Comparison of ENCODE assay signal across 1 cellular context in the genomic region with DNA sequence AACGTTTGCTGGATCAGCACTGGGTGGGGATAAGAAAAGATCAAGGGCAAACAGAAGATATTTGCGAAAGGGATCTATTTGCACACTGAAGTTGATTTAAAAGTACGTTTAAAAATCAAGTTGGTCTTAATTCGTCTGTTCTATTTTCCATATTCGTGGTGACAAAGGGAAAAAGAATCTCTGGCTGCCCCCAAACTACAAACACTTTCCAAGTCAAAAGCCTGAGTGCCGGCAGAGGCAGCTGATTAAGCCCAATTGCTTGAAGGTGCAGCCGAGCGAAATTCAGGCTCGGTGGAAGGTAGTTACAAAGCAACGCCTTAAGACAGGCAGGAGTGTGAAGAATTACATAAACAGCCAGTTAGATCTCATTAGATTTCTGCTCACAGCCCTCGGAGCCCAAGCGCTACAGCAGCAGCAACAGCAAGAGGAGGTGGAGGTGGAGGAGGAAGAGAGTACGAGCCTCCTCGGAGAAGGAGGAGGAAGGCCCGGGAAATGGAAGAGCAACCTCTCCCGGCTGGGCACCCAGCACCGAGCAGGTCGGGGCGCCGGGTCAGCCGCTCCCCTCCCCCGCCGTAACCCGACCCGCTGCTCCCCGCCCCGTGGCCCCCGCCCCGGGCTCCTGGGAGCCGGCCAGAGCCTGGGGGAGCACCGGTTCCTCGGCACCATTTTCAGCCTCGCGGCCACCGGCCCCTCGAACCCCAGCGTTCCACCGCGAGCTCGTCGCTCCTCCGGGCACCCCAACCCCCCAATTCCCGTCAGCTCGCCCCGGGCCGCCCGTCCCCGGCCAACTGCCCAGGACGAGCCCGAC.
TF ChIP-seq lines count a peak whose summit lies in the region.

No MANE protein-coding gene starts in this region.

TF ChIP-seq in K562, 482 proteins besides CTCF, POLR2A, EP300 and RAD21 (continued from another document and continues in another):
- TF ChIP-seq CHD2 (IDR thresholded peaks at IDR 0.05; ENCODE audit: low read depth, low read length): peak; percentile 11; the same call in 1 of the 2 replicates
- peak; percentile 0 for TF ChIP-seq MAFK (IDR thresholded peaks at IDR 0.05; ENCODE audit: low read length)
- TF ChIP-seq BHLHE40 (IDR thresholded peaks at IDR 0.05; ENCODE audit: low read length): no peak
- no peak for TF ChIP-seq SLC30A9 (CRISPR knock-in tag; IDR thresholded peaks at IDR 0.05)
- peak; percentile 75 for TF ChIP-seq CCNT2 (IDR thresholded peaks at IDR 0.05; ENCODE audit: borderline replicate concordance, extremely low read depth, insufficient read length, low read depth, low read length)
- TF ChIP-seq TAF9B (IDR thresholded peaks at IDR 0.05; ENCODE audit: partially characterized antibody): no peak
- TF ChIP-seq BCOR (IDR thresholded peaks at IDR 0.05): peak; percentile 21; the same call in 1 of the 2 replicates
- TF ChIP-seq, protein P1, sequence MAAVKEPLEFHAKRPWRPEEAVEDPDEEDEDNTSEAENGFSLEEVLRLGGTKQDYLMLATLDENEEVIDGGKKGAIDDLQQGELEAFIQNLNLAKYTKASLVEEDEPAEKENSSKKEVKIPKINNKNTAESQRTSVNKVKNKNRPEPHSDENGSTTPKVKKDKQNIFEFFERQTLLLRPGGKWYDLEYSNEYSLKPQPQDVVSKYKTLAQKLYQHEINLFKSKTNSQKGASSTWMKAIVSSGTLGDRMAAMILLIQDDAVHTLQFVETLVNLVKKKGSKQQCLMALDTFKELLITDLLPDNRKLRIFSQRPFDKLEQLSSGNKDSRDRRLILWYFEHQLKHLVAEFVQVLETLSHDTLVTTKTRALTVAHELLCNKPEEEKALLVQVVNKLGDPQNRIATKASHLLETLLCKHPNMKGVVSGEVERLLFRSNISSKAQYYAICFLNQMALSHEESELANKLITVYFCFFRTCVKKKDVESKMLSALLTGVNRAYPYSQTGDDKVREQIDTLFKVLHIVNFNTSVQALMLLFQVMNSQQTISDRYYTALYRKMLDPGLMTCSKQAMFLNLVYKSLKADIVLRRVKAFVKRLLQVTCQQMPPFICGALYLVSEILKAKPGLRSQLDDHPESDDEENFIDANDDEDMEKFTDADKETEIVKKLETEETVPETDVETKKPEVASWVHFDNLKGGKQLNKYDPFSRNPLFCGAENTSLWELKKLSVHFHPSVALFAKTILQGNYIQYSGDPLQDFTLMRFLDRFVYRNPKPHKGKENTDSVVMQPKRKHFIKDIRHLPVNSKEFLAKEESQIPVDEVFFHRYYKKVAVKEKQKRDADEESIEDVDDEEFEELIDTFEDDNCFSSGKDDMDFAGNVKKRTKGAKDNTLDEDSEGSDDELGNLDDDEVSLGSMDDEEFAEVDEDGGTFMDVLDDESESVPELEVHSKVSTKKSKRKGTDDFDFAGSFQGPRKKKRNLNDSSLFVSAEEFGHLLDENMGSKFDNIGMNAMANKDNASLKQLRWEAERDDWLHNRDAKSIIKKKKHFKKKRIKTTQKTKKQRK (IDR thresholded peaks at IDR 0.05; ENCODE audit: borderline replicate concordance, low read depth, low read length): no peak
- no peak for TF ChIP-seq HNRNPK (IDR thresholded peaks at IDR 0.05; ENCODE audit: low read depth, low read length, poor library complexity, severe bottlenecking)
- TF ChIP-seq RFX1 (IDR thresholded peaks at IDR 0.05): no peak
- TF ChIP-seq PTBP1 (IDR thresholded peaks at IDR 0.05; ENCODE audit: low read depth, low read length): no peak
- TF ChIP-seq ZNF197 (CRISPR knock-in tag; IDR thresholded peaks at IDR 0.05; ENCODE audit: low read depth): peak; percentile 3; the same call in 1 of the 2 replicates
- TF ChIP-seq NFIC (IDR thresholded peaks at IDR 0.05): peak; percentile 63; the same call in 1 of the 2 replicates
- no peak for TF ChIP-seq ZNF174 (CRISPR knock-in tag; IDR thresholded peaks at IDR 0.05)
- TF ChIP-seq SIN3A (IDR thresholded peaks at IDR 0.05; ENCODE audit: borderline replicate concordance in 2 of 2, control insufficient read depth in 1 of 2, low read depth in 2 of 2, low read length in 2 of 2): peak in 1 of 2 experiments; percentile 26; a peak in 1 of 4 replicates
- TF ChIP-seq MYC (IDR thresholded peaks at IDR 0.05; ENCODE audit: low read depth, low read length): no peak; the same call in 1 of the 2 replicates
- no peak for TF ChIP-seq MYC (CRISPR knock-in tag; IDR thresholded peaks at IDR 0.05; ENCODE audit: borderline replicate concordance, low read depth)
- no peak for TF ChIP-seq NFYB (IDR thresholded peaks at IDR 0.05; ENCODE audit: extremely low read depth, insufficient read length)
- TF ChIP-seq MXI1 (IDR thresholded peaks at IDR 0.05; ENCODE audit: low read depth, low read length): no peak
- TF ChIP-seq, protein P2, sequence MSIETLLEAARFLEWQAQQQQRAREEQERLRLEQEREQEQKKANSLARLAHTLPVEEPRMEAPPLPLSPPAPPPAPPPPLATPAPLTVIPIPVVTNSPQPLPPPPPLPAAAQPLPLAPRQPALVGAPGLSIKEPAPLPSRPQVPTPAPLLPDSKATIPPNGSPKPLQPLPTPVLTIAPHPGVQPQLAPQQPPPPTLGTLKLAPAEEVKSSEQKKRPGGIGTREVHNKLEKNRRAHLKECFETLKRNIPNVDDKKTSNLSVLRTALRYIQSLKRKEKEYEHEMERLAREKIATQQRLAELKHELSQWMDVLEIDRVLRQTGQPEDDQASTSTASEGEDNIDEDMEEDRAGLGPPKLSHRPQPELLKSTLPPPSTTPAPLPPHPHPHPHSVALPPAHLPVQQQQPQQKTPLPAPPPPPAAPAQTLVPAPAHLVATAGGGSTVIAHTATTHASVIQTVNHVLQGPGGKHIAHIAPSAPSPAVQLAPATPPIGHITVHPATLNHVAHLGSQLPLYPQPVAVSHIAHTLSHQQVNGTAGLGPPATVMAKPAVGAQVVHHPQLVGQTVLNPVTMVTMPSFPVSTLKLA (conservative IDR thresholded peaks at IDR 0.05): 0 out of 4 replicates have a peak, but pooled peaks of 1 of the 2 experiments have one; percentile 33
- no peak for TF ChIP-seq SREBF2 (CRISPR knock-in tag; IDR thresholded peaks at IDR 0.05)
- no peak for TF ChIP-seq SIX5 (IDR thresholded peaks at IDR 0.05; ENCODE audit: borderline replicate concordance in 1 of 2, insufficient read depth in 1 of 2, low read depth in 1 of 2, low read length in 2 of 2)
- TF ChIP-seq, protein P3, sequence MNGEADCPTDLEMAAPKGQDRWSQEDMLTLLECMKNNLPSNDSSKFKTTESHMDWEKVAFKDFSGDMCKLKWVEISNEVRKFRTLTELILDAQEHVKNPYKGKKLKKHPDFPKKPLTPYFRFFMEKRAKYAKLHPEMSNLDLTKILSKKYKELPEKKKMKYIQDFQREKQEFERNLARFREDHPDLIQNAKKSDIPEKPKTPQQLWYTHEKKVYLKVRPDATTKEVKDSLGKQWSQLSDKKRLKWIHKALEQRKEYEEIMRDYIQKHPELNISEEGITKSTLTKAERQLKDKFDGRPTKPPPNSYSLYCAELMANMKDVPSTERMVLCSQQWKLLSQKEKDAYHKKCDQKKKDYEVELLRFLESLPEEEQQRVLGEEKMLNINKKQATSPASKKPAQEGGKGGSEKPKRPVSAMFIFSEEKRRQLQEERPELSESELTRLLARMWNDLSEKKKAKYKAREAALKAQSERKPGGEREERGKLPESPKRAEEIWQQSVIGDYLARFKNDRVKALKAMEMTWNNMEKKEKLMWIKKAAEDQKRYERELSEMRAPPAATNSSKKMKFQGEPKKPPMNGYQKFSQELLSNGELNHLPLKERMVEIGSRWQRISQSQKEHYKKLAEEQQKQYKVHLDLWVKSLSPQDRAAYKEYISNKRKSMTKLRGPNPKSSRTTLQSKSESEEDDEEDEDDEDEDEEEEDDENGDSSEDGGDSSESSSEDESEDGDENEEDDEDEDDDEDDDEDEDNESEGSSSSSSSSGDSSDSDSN (IDR thresholded peaks at IDR 0.05; ENCODE audit: borderline replicate concordance in 1 of 2, low read depth in 2 of 2, low read length in 2 of 2): peak in 1 of 2 experiments; percentile 88; a peak in 2 of 4 replicates
- TF ChIP-seq CHCHD3 (CRISPR knock-in tag; IDR thresholded peaks at IDR 0.05): no peak
- TF ChIP-seq TAF1 (IDR thresholded peaks at IDR 0.05; ENCODE audit: control insufficient read depth, extremely low read depth, insufficient read depth, low read length, severe bottlenecking): peak; percentile 58
- TF ChIP-seq, protein P4, sequence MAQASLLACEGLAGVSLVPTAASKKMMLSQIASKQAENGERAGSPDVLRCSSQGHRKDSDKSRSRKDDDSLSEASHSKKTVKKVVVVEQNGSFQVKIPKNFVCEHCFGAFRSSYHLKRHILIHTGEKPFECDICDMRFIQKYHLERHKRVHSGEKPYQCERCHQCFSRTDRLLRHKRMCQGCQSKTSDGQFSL (CRISPR knock-in tag; IDR thresholded peaks at IDR 0.05): 0 out of 2 replicates have a peak, but pooled peaks have one; percentile 49
- TF ChIP-seq, protein P4 (tag; IDR thresholded peaks at IDR 0.05): no peak
- no peak for TF ChIP-seq BRD9 (IDR thresholded peaks at IDR 0.05; ENCODE audit: low read depth, partially characterized antibody)
- TF ChIP-seq, protein P5, sequence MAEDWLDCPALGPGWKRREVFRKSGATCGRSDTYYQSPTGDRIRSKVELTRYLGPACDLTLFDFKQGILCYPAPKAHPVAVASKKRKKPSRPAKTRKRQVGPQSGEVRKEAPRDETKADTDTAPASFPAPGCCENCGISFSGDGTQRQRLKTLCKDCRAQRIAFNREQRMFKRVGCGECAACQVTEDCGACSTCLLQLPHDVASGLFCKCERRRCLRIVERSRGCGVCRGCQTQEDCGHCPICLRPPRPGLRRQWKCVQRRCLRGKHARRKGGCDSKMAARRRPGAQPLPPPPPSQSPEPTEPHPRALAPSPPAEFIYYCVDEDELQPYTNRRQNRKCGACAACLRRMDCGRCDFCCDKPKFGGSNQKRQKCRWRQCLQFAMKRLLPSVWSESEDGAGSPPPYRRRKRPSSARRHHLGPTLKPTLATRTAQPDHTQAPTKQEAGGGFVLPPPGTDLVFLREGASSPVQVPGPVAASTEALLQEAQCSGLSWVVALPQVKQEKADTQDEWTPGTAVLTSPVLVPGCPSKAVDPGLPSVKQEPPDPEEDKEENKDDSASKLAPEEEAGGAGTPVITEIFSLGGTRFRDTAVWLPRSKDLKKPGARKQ (CRISPR knock-in tag; IDR thresholded peaks at IDR 0.05): no peak
- TF ChIP-seq, protein P6, sequence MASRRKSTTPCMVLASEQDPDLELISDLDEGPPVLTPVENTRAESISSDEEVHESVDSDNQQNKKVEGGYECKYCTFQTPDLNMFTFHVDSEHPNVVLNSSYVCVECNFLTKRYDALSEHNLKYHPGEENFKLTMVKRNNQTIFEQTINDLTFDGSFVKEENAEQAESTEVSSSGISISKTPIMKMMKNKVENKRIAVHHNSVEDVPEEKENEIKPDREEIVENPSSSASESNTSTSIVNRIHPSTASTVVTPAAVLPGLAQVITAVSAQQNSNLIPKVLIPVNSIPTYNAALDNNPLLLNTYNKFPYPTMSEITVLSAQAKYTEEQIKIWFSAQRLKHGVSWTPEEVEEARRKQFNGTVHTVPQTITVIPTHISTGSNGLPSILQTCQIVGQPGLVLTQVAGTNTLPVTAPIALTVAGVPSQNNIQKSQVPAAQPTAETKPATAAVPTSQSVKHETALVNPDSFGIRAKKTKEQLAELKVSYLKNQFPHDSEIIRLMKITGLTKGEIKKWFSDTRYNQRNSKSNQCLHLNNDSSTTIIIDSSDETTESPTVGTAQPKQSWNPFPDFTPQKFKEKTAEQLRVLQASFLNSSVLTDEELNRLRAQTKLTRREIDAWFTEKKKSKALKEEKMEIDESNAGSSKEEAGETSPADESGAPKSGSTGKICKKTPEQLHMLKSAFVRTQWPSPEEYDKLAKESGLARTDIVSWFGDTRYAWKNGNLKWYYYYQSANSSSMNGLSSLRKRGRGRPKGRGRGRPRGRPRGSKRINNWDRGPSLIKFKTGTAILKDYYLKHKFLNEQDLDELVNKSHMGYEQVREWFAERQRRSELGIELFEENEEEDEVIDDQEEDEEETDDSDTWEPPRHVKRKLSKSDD (conservative IDR thresholded peaks at IDR 0.05; ENCODE audit: low read length): no peak
- TF ChIP-seq ATF7 (IDR thresholded peaks at IDR 0.05): no peak
- TF ChIP-seq HMG20A (CRISPR knock-in tag; conservative IDR thresholded peaks at IDR 0.05): no peak
- TF ChIP-seq, protein P7, sequence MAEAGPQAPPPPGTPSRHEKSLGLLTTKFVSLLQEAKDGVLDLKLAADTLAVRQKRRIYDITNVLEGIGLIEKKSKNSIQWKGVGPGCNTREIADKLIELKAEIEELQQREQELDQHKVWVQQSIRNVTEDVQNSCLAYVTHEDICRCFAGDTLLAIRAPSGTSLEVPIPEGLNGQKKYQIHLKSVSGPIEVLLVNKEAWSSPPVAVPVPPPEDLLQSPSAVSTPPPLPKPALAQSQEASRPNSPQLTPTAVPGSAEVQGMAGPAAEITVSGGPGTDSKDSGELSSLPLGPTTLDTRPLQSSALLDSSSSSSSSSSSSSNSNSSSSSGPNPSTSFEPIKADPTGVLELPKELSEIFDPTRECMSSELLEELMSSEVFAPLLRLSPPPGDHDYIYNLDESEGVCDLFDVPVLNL (CRISPR knock-in tag; IDR thresholded peaks at IDR 0.05; ENCODE audit: low read depth): no peak
- TF ChIP-seq YY1 (IDR thresholded peaks at IDR 0.05; ENCODE audit: borderline replicate concordance in 1 of 3, control insufficient read depth in 1 of 3, extremely low read depth in 1 of 3, insufficient read depth in 3 of 3, insufficient read length in 1 of 3, insufficient replicate concordance in 2 of 3, low read depth in 1 of 3, low read length in 2 of 3): peak in 2 of 3 experiments; percentile 75 to 83
- 0 out of 2 replicates have a peak, but pooled peaks have one; percentile 45 for TF ChIP-seq FOXK1 (CRISPR knock-in tag; IDR thresholded peaks at IDR 0.05; ENCODE audit: borderline replicate concordance)
- TF ChIP-seq, protein P8, sequence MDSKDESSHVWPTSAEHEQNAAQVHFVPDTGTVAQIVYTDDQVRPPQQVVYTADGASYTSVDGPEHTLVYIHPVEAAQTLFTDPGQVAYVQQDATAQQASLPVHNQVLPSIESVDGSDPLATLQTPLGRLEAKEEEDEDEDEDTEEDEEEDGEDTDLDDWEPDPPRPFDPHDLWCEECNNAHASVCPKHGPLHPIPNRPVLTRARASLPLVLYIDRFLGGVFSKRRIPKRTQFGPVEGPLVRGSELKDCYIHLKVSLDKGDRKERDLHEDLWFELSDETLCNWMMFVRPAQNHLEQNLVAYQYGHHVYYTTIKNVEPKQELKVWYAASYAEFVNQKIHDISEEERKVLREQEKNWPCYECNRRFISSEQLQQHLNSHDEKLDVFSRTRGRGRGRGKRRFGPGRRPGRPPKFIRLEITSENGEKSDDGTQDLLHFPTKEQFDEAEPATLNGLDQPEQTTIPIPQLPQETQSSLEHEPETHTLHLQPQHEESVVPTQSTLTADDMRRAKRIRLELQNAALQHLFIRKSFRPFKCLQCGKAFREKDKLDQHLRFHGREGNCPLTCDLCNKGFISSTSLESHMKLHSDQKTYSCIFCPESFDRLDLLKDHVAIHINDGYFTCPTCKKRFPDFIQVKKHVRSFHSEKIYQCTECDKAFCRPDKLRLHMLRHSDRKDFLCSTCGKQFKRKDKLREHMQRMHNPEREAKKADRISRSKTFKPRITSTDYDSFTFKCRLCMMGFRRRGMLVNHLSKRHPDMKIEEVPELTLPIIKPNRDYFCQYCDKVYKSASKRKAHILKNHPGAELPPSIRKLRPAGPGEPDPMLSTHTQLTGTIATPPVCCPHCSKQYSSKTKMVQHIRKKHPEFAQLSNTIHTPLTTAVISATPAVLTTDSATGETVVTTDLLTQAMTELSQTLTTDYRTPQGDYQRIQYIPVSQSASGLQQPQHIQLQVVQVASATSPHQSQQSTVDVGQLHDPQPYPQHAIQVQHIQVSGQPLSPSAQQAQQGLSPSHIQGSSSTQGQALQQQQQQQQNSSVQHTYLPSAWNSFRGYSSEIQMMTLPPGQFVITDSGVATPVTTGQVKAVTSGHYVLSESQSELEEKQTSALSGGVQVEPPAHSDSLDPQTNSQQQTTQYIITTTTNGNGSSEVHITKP (IDR thresholded peaks at IDR 0.05; ENCODE audit: partially characterized antibody): peak; percentile 82
- no peak for TF ChIP-seq ZNF408 (CRISPR knock-in tag; IDR thresholded peaks at IDR 0.05; ENCODE audit: low read depth)
- no peak for TF ChIP-seq ZNF133 (CRISPR knock-in tag; IDR thresholded peaks at IDR 0.05)
